Comparison of ENCODE assay signal across 1 cellular context in genomic region chr5:90529234-90529938, GRCh38.
TF ChIP-seq lines count a peak whose summit lies in the region.

Gene LYSMD3, minus strand, starts transcription at chr5:90529584. Its CDS starts 4,295 bp downstream, at chr5:90525289.

TF ChIP-seq in HepG2, 621 proteins besides CTCF, POLR2A, EP300 and RAD21 (continued from another document and continues in another):
- TF ChIP-seq, protein P1, sequence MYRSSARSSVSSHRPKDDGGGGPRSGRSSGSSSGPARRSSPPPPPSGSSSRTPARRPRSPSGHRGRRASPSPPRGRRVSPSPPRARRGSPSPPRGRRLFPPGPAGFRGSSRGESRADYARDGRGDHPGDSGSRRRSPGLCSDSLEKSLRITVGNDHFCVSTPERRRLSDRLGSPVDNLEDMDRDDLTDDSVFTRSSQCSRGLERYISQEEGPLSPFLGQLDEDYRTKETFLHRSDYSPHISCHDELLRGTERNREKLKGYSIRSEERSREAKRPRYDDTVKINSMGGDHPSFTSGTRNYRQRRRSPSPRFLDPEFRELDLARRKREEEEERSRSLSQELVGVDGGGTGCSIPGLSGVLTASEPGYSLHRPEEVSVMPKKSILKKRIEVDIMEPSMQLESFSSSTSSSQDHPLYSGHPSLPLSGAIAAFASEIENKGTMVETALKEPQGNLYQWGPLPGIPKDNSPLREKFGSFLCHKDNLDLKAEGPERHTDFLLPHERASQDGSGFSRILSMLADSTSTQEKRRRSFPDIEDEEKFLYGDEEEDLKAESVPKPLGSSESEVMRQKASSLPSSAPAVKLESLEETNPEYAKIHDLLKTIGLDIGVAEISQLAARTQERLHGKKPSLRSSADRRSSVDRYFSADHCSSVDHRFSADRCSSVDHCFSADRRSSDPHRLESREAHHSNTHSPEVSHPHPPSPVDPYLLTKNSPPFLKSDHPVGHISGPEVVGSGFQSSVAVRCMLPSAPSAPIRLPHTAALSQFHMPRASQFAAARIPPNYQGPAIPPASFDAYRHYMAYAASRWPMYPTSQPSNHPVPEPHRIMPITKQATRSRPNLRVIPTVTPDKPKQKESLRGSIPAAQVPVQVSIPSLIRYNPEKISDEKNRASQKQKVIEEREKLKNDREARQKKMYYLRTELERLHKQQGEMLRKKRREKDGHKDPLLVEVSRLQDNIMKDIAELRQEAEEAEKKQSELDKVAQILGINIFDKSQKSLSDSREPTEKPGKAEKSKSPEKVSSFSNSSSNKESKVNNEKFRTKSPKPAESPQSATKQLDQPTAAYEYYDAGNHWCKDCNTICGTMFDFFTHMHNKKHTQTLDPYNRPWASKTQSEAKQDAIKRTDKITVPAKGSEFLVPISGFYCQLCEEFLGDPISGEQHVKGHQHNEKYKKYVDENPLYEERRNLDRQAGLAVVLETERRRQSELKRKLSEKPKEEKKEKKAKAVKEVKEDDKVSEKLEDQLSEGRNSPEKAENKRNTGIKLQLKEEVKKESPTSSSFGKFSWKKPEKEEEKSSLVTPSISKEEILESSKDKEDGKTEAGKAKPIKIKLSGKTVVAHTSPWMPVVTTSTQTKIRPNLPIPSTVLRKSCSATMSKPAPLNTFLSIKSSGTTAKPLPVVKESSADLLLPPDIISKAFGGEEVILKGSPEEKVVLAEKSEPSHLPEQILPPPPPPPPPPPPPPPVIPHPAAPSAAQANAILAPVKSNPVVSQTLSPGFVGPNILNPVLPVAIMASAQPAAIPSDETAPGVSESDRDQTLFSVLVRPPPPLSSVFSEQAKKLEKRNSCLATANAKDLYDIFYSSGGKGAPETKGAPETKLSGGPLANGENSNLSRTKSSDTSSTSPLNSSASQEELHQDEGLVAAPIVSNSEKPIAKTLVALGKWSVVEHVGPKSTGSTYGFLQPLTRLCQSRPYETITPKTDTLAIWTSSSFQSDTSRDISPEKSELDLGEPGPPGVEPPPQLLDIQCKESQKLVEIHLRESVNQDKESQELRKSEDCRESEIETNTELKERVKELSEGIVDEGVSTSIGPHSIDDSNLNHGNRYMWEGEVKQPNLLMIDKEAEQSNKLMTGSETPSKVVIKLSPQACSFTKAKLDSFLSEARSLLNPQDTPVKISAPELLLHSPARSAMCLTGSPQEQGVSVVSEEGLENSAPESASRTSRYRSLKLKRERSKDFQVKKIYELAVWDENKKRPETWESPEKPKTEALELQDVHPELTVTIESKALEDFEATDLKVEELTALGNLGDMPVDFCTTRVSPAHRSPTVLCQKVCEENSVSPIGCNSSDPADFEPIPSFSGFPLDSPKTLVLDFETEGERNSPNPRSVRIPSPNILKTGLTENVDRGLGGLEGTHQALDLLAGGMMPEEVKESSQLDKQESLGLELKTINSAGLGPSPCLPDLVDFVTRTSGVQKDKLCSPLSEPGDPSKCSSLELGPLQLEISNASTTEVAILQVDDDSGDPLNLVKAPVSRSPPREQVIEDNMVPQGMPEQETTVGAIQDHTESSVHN (CRISPR knock-in tag; IDR thresholded peaks at IDR 0.05), result no peak
- TF ChIP-seq ISL2 (CRISPR knock-in tag; IDR thresholded peaks at IDR 0.05), result no peak
- TF ChIP-seq ZNF577 (CRISPR knock-in tag; IDR thresholded peaks at IDR 0.05; ENCODE audit: borderline replicate concordance, low read depth), result 0 out of 2 replicates have a peak, but pooled peaks have one; percentile 30
- 0 out of 2 replicates have a peak, but pooled peaks have one; percentile 59 for TF ChIP-seq ZNF678 (CRISPR knock-in tag; IDR thresholded peaks at IDR 0.05)
- peak; percentile 92 for TF ChIP-seq ZNF563 (CRISPR knock-in tag; IDR thresholded peaks at IDR 0.05)
- peak; percentile 79 for TF ChIP-seq SALL1 (CRISPR knock-in tag; IDR thresholded peaks at IDR 0.05)
- no peak for TF ChIP-seq SNRNP70 (IDR thresholded peaks at IDR 0.05; ENCODE audit: low read depth, low read length)
- TF ChIP-seq RNF219 (CRISPR knock-in tag; IDR thresholded peaks at IDR 0.05), result no peak
- TF ChIP-seq RCOR2 (CRISPR knock-in tag; IDR thresholded peaks at IDR 0.05), result no peak
- no peak for TF ChIP-seq ZNF572 (CRISPR knock-in tag; IDR thresholded peaks at IDR 0.05)
- TF ChIP-seq SAFB2 (CRISPR knock-in tag; IDR thresholded peaks at IDR 0.05; ENCODE audit: borderline replicate concordance, low read depth), result peak; percentile 72; the same call in 1 of the 2 replicates
- TF ChIP-seq CCDC6 (CRISPR knock-in tag; IDR thresholded peaks at IDR 0.05), result no peak
- TF ChIP-seq GRHL1 (CRISPR knock-in tag; conservative IDR thresholded peaks at IDR 0.05), result no peak
- TF ChIP-seq SOX5 (CRISPR knock-in tag; IDR thresholded peaks at IDR 0.05; ENCODE audit: borderline replicate concordance), result no peak
- TF ChIP-seq PRPF4 (IDR thresholded peaks at IDR 0.05; ENCODE audit: low read depth, low read length, poor library complexity, severe bottlenecking), result no peak
- TF ChIP-seq CREM (IDR thresholded peaks at IDR 0.05), result peak; percentile 59
- no peak for TF ChIP-seq CREM (CRISPR knock-in tag; IDR thresholded peaks at IDR 0.05)
- TF ChIP-seq, protein P2, sequence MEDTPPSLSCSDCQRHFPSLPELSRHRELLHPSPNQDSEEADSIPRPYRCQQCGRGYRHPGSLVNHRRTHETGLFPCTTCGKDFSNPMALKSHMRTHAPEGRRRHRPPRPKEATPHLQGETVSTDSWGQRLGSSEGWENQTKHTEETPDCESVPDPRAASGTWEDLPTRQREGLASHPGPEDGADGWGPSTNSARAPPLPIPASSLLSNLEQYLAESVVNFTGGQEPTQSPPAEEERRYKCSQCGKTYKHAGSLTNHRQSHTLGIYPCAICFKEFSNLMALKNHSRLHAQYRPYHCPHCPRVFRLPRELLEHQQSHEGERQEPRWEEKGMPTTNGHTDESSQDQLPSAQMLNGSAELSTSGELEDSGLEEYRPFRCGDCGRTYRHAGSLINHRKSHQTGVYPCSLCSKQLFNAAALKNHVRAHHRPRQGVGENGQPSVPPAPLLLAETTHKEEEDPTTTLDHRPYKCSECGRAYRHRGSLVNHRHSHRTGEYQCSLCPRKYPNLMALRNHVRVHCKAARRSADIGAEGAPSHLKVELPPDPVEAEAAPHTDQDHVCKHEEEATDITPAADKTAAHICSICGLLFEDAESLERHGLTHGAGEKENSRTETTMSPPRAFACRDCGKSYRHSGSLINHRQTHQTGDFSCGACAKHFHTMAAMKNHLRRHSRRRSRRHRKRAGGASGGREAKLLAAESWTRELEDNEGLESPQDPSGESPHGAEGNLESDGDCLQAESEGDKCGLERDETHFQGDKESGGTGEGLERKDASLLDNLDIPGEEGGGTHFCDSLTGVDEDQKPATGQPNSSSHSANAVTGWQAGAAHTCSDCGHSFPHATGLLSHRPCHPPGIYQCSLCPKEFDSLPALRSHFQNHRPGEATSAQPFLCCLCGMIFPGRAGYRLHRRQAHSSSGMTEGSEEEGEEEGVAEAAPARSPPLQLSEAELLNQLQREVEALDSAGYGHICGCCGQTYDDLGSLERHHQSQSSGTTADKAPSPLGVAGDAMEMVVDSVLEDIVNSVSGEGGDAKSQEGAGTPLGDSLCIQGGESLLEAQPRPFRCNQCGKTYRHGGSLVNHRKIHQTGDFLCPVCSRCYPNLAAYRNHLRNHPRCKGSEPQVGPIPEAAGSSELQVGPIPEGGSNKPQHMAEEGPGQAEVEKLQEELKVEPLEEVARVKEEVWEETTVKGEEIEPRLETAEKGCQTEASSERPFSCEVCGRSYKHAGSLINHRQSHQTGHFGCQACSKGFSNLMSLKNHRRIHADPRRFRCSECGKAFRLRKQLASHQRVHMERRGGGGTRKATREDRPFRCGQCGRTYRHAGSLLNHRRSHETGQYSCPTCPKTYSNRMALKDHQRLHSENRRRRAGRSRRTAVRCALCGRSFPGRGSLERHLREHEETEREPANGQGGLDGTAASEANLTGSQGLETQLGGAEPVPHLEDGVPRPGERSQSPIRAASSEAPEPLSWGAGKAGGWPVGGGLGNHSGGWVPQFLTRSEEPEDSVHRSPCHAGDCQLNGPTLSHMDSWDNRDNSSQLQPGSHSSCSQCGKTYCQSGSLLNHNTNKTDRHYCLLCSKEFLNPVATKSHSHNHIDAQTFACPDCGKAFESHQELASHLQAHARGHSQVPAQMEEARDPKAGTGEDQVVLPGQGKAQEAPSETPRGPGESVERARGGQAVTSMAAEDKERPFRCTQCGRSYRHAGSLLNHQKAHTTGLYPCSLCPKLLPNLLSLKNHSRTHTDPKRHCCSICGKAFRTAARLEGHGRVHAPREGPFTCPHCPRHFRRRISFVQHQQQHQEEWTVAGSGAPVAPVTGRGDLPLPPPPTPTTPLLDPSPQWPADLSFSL (CRISPR knock-in tag; IDR thresholded peaks at IDR 0.05), result no peak
- TF ChIP-seq SALL2 (CRISPR knock-in tag; IDR thresholded peaks at IDR 0.05), result no peak
- no peak for TF ChIP-seq SSRP1 (CRISPR knock-in tag; IDR thresholded peaks at IDR 0.05)
- TF ChIP-seq NFYC (CRISPR knock-in tag; IDR thresholded peaks at IDR 0.05), result peak; percentile 65
- 0 out of 2 replicates have a peak, but pooled peaks have one; percentile 42 for TF ChIP-seq KLF6 (CRISPR knock-in tag; IDR thresholded peaks at IDR 0.05)
- peak; percentile 88; the same call in 1 of the 2 replicates for TF ChIP-seq ZNF782 (CRISPR knock-in tag; IDR thresholded peaks at IDR 0.05; ENCODE audit: borderline replicate concordance)
- TF ChIP-seq DNMT1 (CRISPR knock-in tag; IDR thresholded peaks at IDR 0.05), result peak; percentile 79; the same call in 1 of the 2 replicates
- no peak for TF ChIP-seq SYNCRIP (IDR thresholded peaks at IDR 0.05; ENCODE audit: insufficient read depth, low read depth, low read length)
- TF ChIP-seq YEATS2 (CRISPR knock-in tag; IDR thresholded peaks at IDR 0.05; ENCODE audit: borderline replicate concordance), result peak; percentile 83; the same call in 1 of the 2 replicates
- no peak for TF ChIP-seq MEF2D (CRISPR knock-in tag; IDR thresholded peaks at IDR 0.05)
- TF ChIP-seq TERF1 (CRISPR knock-in tag; IDR thresholded peaks at IDR 0.05), result no peak
- peak; percentile 24; the same call in 1 of the 2 replicates for TF ChIP-seq ZMYM2 (CRISPR knock-in tag; IDR thresholded peaks at IDR 0.05)
- peak; percentile 92 for TF ChIP-seq ASH2L (IDR thresholded peaks at IDR 0.05; ENCODE audit: insufficient read length, low read depth, low read length)
- peak; percentile 92 for TF ChIP-seq POLR2G (IDR thresholded peaks at IDR 0.05; ENCODE audit: low read depth, low read length)
- TF ChIP-seq XRCC5 (optimal IDR thresholded peaks at IDR 0.05; ENCODE audit: low read length), result peak; percentile 48
- no peak; the same call in none of the 2 replicates for TF ChIP-seq DMTF1 (CRISPR knock-in tag; IDR thresholded peaks at IDR 0.05)
- TF ChIP-seq ZNF207 (IDR thresholded peaks at IDR 0.05; ENCODE audit: borderline replicate concordance), result no peak
- no peak for TF ChIP-seq POLR2AphosphoS2 (IDR thresholded peaks at IDR 0.05; ENCODE audit: low read depth, low read length)
- TF ChIP-seq MXD3 (CRISPR knock-in tag; IDR thresholded peaks at IDR 0.05), result no peak
- no peak for TF ChIP-seq ZNF432 (CRISPR knock-in tag; IDR thresholded peaks at IDR 0.05; ENCODE audit: borderline replicate concordance)
- no peak; the same call in 1 of the 2 replicates for TF ChIP-seq ZBTB7B (CRISPR knock-in tag; IDR thresholded peaks at IDR 0.05)
- no peak for TF ChIP-seq MBNL3 (CRISPR knock-in tag; conservative IDR thresholded peaks at IDR 0.05)
